23 cellular contexts compared by ENCODE assay signal in genomic region chr20:60009318-60009717, GRCh38. TPM values are rescaled to one million over a fixed set of nuclear protein-coding genes. Genes with fewer than 3 reads are reported as not detected.
"Had no signal": no experiment of that assay in that cellular context is flagged by ENCODE, and none has a peak within 500 bp of the region (broad histone marks: within the 10 kb centered on the region; RNA-seq: fewer than 3 reads in every experiment).

No MANE protein-coding gene starts in this region.

- H3K4me3 ChIP-seq: dorsolateral prefrontal cortex, lower lobe of right lung, right atrium auricular region, uterus had no signal

- H3K36me3 Mint-ChIP-seq: type B pancreatic cell had no signal

- H3K27ac Mint-ChIP-seq: nephron, type B pancreatic cell had no signal

- H3K9me3 Mint-ChIP-seq: effector memory CD8-positive, alpha-beta T cell; nephron; type B pancreatic cell had no signal

- H3K4me1 ChIP-seq: lower lobe of right lung, uterus had no signal

- DNase-seq: central memory CD4-positive, alpha-beta T cell; cortex of kidney; dorsolateral prefrontal cortex; effector memory CD8-positive, alpha-beta T cell; erythroblast; foreskin melanocyte; head of caudate nucleus; hippocampal formation; kidney glomerular epithelial cell; lower lobe of right lung; mesenchymal stem cell; midbrain; posterior cingulate gyrus; small intestine; stimulated activated CD4-positive, alpha-beta T cell treated with anti-CD3 and anti-CD28 coated beads, Interleukin-12 subunit alpha, Interleukin-12 subunit beta, amount 100 ng/mL, for 4 hours; stimulated activated naive CD4-positive, alpha-beta T cell treated with Interleukin-2 at 50 U/mL for 16 hours; uterus had no signal

- H3K27me3 Mint-ChIP-seq: effector memory CD8-positive, alpha-beta T cell had no signal

- H3K9me3 ChIP-seq: lower lobe of right lung, right atrium auricular region, uterus had no signal

- H3K36me3 ChIP-seq: lower lobe of right lung, right atrium auricular region, uterus had no signal

- H3K27me3 ChIP-seq: dorsolateral prefrontal cortex, right atrium auricular region, uterus had no signal

- ATAC-seq: left lobe of liver had no signal

- H3K4me3 Mint-ChIP-seq: effector memory CD8-positive, alpha-beta T cell; nephron; type B pancreatic cell had no signal

- H3K27ac ChIP-seq: dorsolateral prefrontal cortex, lower lobe of right lung, right atrium auricular region, uterus had no signal

RNA-seq across cellular contexts. Expression of gene CDH26, which starts 51.1 kb away (rescaled TPM):
- total RNA-seq: chondrocyte, endothelial cell of umbilical vein had no signal
